19 cellular contexts compared by ENCODE assay signal in genomic region chr3:119018690-119019463, GRCh38. TPM values are rescaled to one million over a fixed set of nuclear protein-coding genes. Genes with fewer than 3 reads are reported as not detected.
A peak's percentile ranks its signal among the peaks of the same experiment; 100 is the strongest.
DNase-seq lines count a peak whose midpoint lies in the region; ATAC-seq and TF ChIP-seq lines count a peak whose summit lies in the region.
"Had no signal": no experiment of that assay in that cellular context is flagged by ENCODE, and none has a peak within 500 bp of the region (broad histone marks: within the 10 kb centered on the region; RNA-seq: fewer than 3 reads in every experiment).

No MANE protein-coding gene starts in this region.

- peak; percentile 37 for ATAC-seq in gastroesophageal sphincter
- no peak for ATAC-seq in activated CD4-positive, CD25-positive, alpha-beta regulatory T cell treated with anti-CD3 and anti-CD28 coated beads, Interleukin-2, amount 50 U/mL, for 24 hours
- ATAC-seq: activated naive CD8-positive, alpha-beta T cell treated with anti-CD3 and anti-CD28 coated beads, Interleukin-2, amount 50 U/mL, for 24 hours; K562 had no signal

- no peak for TF ChIP-seq POLR2A in gastroesophageal sphincter (IDR thresholded peaks at IDR 0.05)

- TF ChIP-seq CTCF in SK-N-SH (IDR thresholded peaks at IDR 0.05) (no peak), gastroesophageal sphincter (IDR thresholded peaks at IDR 0.05) (no peak), GM10266 (IDR thresholded peaks at IDR 0.05; ENCODE audit: control insufficient read depth, insufficient read depth, low read depth, missing control alignments) (no peak)

- H2AFZ ChIP-seq in SK-N-SH (ENCODE audit: low read depth) = no peak overlapping the region

- TF ChIP-seq EP300 in SK-N-SH (IDR thresholded peaks at IDR 0.05; ENCODE audit: borderline replicate concordance in 1 of 2, low read depth in 1 of 2, low read length in 1 of 2) (peak in 1 of 2 experiments; percentile 41; a peak in 1 of 4 replicates), gastroesophageal sphincter (IDR thresholded peaks at IDR 0.05) (no peak)

- H3K4me2 ChIP-seq in SK-N-SH = no peak overlapping the region

- H3K36me3 ChIP-seq in SK-N-SH (replicated peaks in 1 of 2; ENCODE audit: control insufficient read depth in 1 of 2, insufficient read depth in 2 of 2, low read length in 1 of 2) (no peaks in the 10 kb centered on the region), gastroesophageal sphincter (no peaks in the 10 kb centered on the region)
- H3K36me3 ChIP-seq: BE2C, SJCRH30 had no signal

- no peaks in the 10 kb centered on the region for H3K27me3 ChIP-seq in SK-N-SH (ENCODE audit: insufficient read depth)
- no peaks in the 10 kb centered on the region for H3K27me3 ChIP-seq in gastroesophageal sphincter
- H3K27me3 ChIP-seq: SJCRH30 had no signal

- DNase-seq in SK-N-SH (peak; percentile 22), middle frontal gyrus (ENCODE audit: extremely low spot score, low spot score) (peak; percentile 83), GM10266 (ENCODE audit: extremely low spot score) (no peak), SHP77 (lab: John Stamatoyannopoulos, UW) (no peak), NCI-H748 treated with DMSO at 0.1 percent for 48 hours (lab: John Stamatoyannopoulos, UW) (no peak)
- DNase-seq: activated CD4-positive, alpha-beta T cell treated with anti-CD3 and anti-CD28 coated beads for 1 hour; activated naive CD8-positive, alpha-beta T cell treated with anti-CD3 and anti-CD28 coated beads, Interleukin-2, amount 50 U/mL, for 24 hours; BE2C; Calu3; NCI-H2081; OCI-M1; stimulated activated CD4-positive, alpha-beta T cell treated with anti-CD3 and anti-CD28 coated beads, Interleukin-2, amount 100 ng/mL, for 48 hours had no signal

- H3K9me3 ChIP-seq in SK-N-SH (no peaks in the 10 kb centered on the region), gastroesophageal sphincter (no peaks in the 10 kb centered on the region)
- H3K9me3 ChIP-seq: BE2C, SJCRH30 had no signal

- H3K27ac ChIP-seq in SK-N-SH (ENCODE audit: low read depth in 2 of 2, low read length in 1 of 2) (no peak overlapping the region; a peak in 1 of 4 replicates), gastroesophageal sphincter (peak overlapping the region in 3 of 4 donors; percentile 9 to 56 (median 33))
- H3K27ac ChIP-seq: SJCRH30, skin epidermis had no signal

- no peak overlapping the region for H3K9ac ChIP-seq in SK-N-SH

- H4K20me1 ChIP-seq in SK-N-SH (ENCODE audit: insufficient read depth) = no peaks in the 10 kb centered on the region

- 43% methylated on average over 1 of the region's 1 CpG for WGBS in SK-N-SH (ENCODE audit: low lambda C conversion rate)
- WGBS in gastroesophageal sphincter (ENCODE audit: low coverage in 1 of 2), 2 donors = 69 to 76% methylated on average over 1 of the region's 1 CpG

- POLR2A ChIA-PET in SK-N-SH (lab: Yijun Ruan, JAX) = interaction anchor here (1.6 kb wide), 1 partner anchor 16 kb away, joined by 3 read pairs; the partner anchor contains the start of gene IGSF11

- H3F3A ChIP-seq in SK-N-SH (replicated peaks; ENCODE audit: insufficient read depth) = no peaks in the 10 kb centered on the region

- H3K9me2 ChIP-seq in SK-N-SH = no peaks in the 10 kb centered on the region

- no peak for TF ChIP-seq RAD21 in SK-N-SH (IDR thresholded peaks at IDR 0.05; ENCODE audit: low read length)

- H3K79me2 ChIP-seq in SK-N-SH (ENCODE audit: insufficient read depth) = no peaks in the 10 kb centered on the region

- H3K4me1 ChIP-seq in SK-N-SH (ENCODE audit: control insufficient read depth in 1 of 2, insufficient read depth in 2 of 2, low read depth in 1 of 2, low read length in 1 of 2) (peaks cover 0 to 10% of the 10 kb centered on the region in 2 experiments; a peak in 2 of 4 replicates), gastroesophageal sphincter (peaks cover 0 to 54% (median 4%) of the 10 kb centered on the region in 3 donors)
- H3K4me1 ChIP-seq: BE2C had no signal

- H3K4me3 ChIP-seq in SK-N-SH (ENCODE audit: low read depth in 2 of 2, low read length in 1 of 2) (no peak overlapping the region), gastroesophageal sphincter (no peak overlapping the region)
- H3K4me3 ChIP-seq: K562, SJCRH30, skin epidermis had no signal

- CTCF ChIA-PET in SK-N-SH (lab: Yijun Ruan, JAX) = interaction anchor here (1.0 to 2.5 kb wide), 4 partner anchors 16 to 135 kb away, joined by 4 to 16 read pairs (median 8); partner anchors contain the start of gene IGSF11

TF ChIP-seq in SK-N-SH, 30 proteins besides CTCF, POLR2A, EP300 and RAD21:
- TF ChIP-seq GATA2 (CRISPR knock-in tag; IDR thresholded peaks at IDR 0.05) = peak; percentile 75
- TF ChIP-seq ELF1 (IDR thresholded peaks at IDR 0.05) = no peak
- peak; percentile 80; the same call in 1 of the 2 replicates for TF ChIP-seq RCOR1 (IDR thresholded peaks at IDR 0.05; ENCODE audit: low read length)
- TF ChIP-seq CHD2 (IDR thresholded peaks at IDR 0.05; ENCODE audit: low read length, partially characterized antibody) = peak; percentile 8

RNA-seq across cellular contexts. Expression of gene IGSF11, which starts 15.8 kb away (rescaled TPM):
- polyA plus RNA-seq in SK-N-SH (2012; rRNA removed) = 0.07 and 0.08 TPM in 2 replicates
- polyA plus RNA-seq in SK-N-SH (2012; cell fraction: cytosol; rRNA removed) = 0.08 and 0.13 TPM in 2 replicates
- polyA plus RNA-seq in SK-N-SH (2012; cell fraction: nucleus; rRNA removed) = 0.15 and 0.27 TPM in 2 replicates
- total RNA-seq in gastroesophageal sphincter = 10 to 100 TPM in 1 of 4 donors, 1 to 10 TPM in 3; 2.0 to 20.2 (median 6.1) TPM
- total RNA-seq: activated T-helper 2 cell treated with anti-CD3 and anti-CD28 coated beads, Interferon-gamma antibody, Interleukin-2, Interleukin-4, amounts not matched to agents 10 μg/mL and 5 μg/mL and 100 μg/mL, durations not matched to agents 14 hours and 24 hours and 36 hours; chondrocyte had no signal

Comparison
In these comparisons a context has a peak if more than half of its experiments do, and no peak if none do; other contexts are left out.
1. DNase-seq: peak in SK-N-SH (single experiment) and middle frontal gyrus (single experiment); none in GM10266 (single experiment), SHP77 (0 of 2) and NCI-H748 treated with DMSO at 0.1 percent for 48 hours (single experiment).
2. H3K27ac ChIP-seq: peak in gastroesophageal sphincter (3 of 4); none in SK-N-SH (0 of 2).